ENCODE assay signal across 27 cellular contexts in genomic region chr12:105504286-105504685, GRCh38.
A peak's percentile ranks its signal among the peaks of the same experiment; 100 is the strongest.
DNase-seq lines count a peak whose midpoint lies in the region; ATAC-seq and TF ChIP-seq lines count a peak whose summit lies in the region.
"Had no signal": no experiment of that assay in that cellular context is flagged by ENCODE, and none has a peak within 500 bp of the region (broad histone marks: within the 10 kb centered on the region; RNA-seq: fewer than 3 reads in every experiment).

No MANE protein-coding gene starts in this region.

- ATAC-seq in GM18519 (IDR thresholded peaks at IDR 0.05; ENCODE audit: low FRiP score, unreplicated experiment): no peak
- ATAC-seq: activated T-cell treated with anti-CD3 and anti-CD28 coated beads, Interleukin-2, amount 50 U/mL, for 72 hours; left lobe of liver; sciatic nerve had no signal

- DNase-seq in ELR (ENCODE audit: low read depth) (peak; percentile 25), H9 (peak; percentile 45), RPMI7951 (ENCODE audit: low read depth) (peak; percentile 19), iPS-NIHi11 (ENCODE audit: low spot score) (peak; percentile 26), DMS153 treated with DMSO at 0.1 percent for 48 hours (lab: John Stamatoyannopoulos, UW; ENCODE audit: unreplicated experiment) (no peak), NCI-H146 treated with DMSO at 0.1 percent for 48 hours (lab: John Stamatoyannopoulos, UW; ENCODE audit: unreplicated experiment) (no peak)
- no peak for DNase-seq in activated CD4-positive, alpha-beta T cell treated with anti-CD3 and anti-CD28 coated beads, Interleukin-2, amount 50 U/mL, for 48 hours
- DNase-seq: activated CD4-positive, CD25-positive, alpha-beta regulatory T cell treated with anti-CD3 and anti-CD28 coated beads, Interleukin-2, amount 50 U/mL, for 72 hours; activated CD8-positive, alpha-beta memory T cell treated with anti-CD3 and anti-CD28 coated beads for 24 hours; activated naive CD4-positive, alpha-beta T cell treated with anti-CD3 and anti-CD28 coated beads, Interleukin-2, amount 50 U/mL, for 16 hours; activated T-cell treated with anti-CD3 and anti-CD28 coated beads, Interleukin-2, amount 50 U/mL, for 72 hours; anterior cingulate cortex; CD8-positive, alpha-beta memory T cell; central memory CD4-positive, alpha-beta T cell; H7; Kasumi-1; midbrain; NCI-H1092; NCI-H2081; NCI-H510A; T1000 had no signal

- no peak overlapping the region for H3K4me3 Mint-ChIP-seq in H9
- H3K4me3 Mint-ChIP-seq: activated T-cell treated with anti-CD3 and anti-CD28 coated beads, Interleukin-2, amount 50 U/mL, for 72 hours; CD8-positive, alpha-beta memory T cell; nephron had no signal

- H3K27me3 ChIP-seq in H9 (ENCODE audit: insufficient read depth, low read length): no peaks in the 10 kb centered on the region
- H3K27me3 ChIP-seq: suprapubic skin, vagina had no signal

- H3K56ac ChIP-seq in H9 (ENCODE audit: insufficient read length, low read depth, low read length): no peak overlapping the region

- H4K20me1 ChIP-seq in H9 (ENCODE audit: control insufficient read depth, insufficient read depth, insufficient read length): no peaks in the 10 kb centered on the region

- no peak overlapping the region for H4K8ac ChIP-seq in H9 (replicated peaks; ENCODE audit: insufficient read length, low read depth, low read length)

- no peak overlapping the region for H4K5ac ChIP-seq in H9 (ENCODE audit: insufficient read length, low read depth, low read length)

- H2BK120ac ChIP-seq in H9 (ENCODE audit: low read depth, low read length, poor library complexity, severe bottlenecking): no peak overlapping the region

- no peak overlapping the region for H3K23ac ChIP-seq in H9 (ENCODE audit: insufficient read length, low read depth, low read length)

- H3K23me2 ChIP-seq in H9 (ENCODE audit: insufficient read length, low read depth, low read length, poor library complexity, severe bottlenecking): no peaks in the 10 kb centered on the region

- H3K4ac ChIP-seq in H9 (ENCODE audit: low read depth, low read length): no peak overlapping the region

- H2AFZ ChIP-seq in H9 (ENCODE audit: low read length): no peak overlapping the region

- no peak overlapping the region for H2AK5ac ChIP-seq in H9 (ENCODE audit: insufficient read length, low read length)

- no peak overlapping the region for H2BK5ac ChIP-seq in H9 (ENCODE audit: insufficient read length, low read length)

- no peaks in the 10 kb centered on the region for H3K9me3 ChIP-seq in H9 (ENCODE audit: control insufficient read depth, low read depth, low read length)
- H3K9me3 ChIP-seq: suprapubic skin, vagina had no signal

- TF ChIP-seq CTCF in H9 (conservative IDR thresholded peaks at IDR 0.05): peak; percentile 59

- H4K91ac ChIP-seq in H9 (ENCODE audit: insufficient read length, low read depth, low read length): no peak overlapping the region

- H2BK15ac ChIP-seq in H9 (ENCODE audit: low read depth, low read length): no peak overlapping the region

- H3K27ac ChIP-seq in H9 (ENCODE audit: insufficient read length, low read depth, low read length): no peak overlapping the region
- H3K27ac ChIP-seq: suprapubic skin, vagina had no signal

- no peaks in the 10 kb centered on the region for H3K36me3 Mint-ChIP-seq in H9 (ENCODE audit: insufficient read depth in 1 of 3, low read depth in 3 of 3)
- H3K36me3 Mint-ChIP-seq: CD8-positive, alpha-beta memory T cell had no signal

- no peaks in the 10 kb centered on the region for H3K79me1 ChIP-seq in H9 (ENCODE audit: insufficient read depth, low read depth, low read length, poor library complexity, severe bottlenecking)

- H3K9me3 Mint-ChIP-seq in H9: no peaks in the 10 kb centered on the region; a peak in 1 of 5 replicates
- H3K9me3 Mint-ChIP-seq: activated T-cell treated with anti-CD3 and anti-CD28 coated beads, Interleukin-2, amount 50 U/mL, for 72 hours; nephron had no signal

- no peak overlapping the region for H3K27ac Mint-ChIP-seq in H9
- H3K27ac Mint-ChIP-seq: activated T-cell treated with anti-CD3 and anti-CD28 coated beads, Interleukin-2, amount 50 U/mL, for 72 hours; CD8-positive, alpha-beta memory T cell; nephron had no signal

- no peak overlapping the region for H3K4me2 ChIP-seq in H9 (ENCODE audit: insufficient read depth, insufficient read length, low read length)

- no peak overlapping the region for H3K18ac ChIP-seq in H9 (ENCODE audit: insufficient read length, low read depth, low read length)

- H3K14ac ChIP-seq in H9 (ENCODE audit: insufficient read depth, low read length): no peak overlapping the region

- peaks cover 5 to 6% of the 10 kb centered on the region in 2 experiments; a peak in 2 of 4 replicates for H3K4me1 Mint-ChIP-seq in H9
- H3K4me1 Mint-ChIP-seq: CD8-positive, alpha-beta memory T cell had no signal

- no peak overlapping the region for H3K9ac ChIP-seq in H9 (ENCODE audit: extremely low read depth, insufficient read length, low read length)

- 0 out of 2 replicates have a peak, but pooled peaks cover 2% of the 10 kb centered on the region for H3K4me1 ChIP-seq in H9 (ENCODE audit: insufficient read depth, low read length)
- H3K4me1 ChIP-seq: suprapubic skin, vagina had no signal

- H2BK20ac ChIP-seq in H9 (ENCODE audit: low read depth, low read length, poor library complexity, severe bottlenecking): no peak overlapping the region

- WGBS in H9 (ENCODE audit: extremely low coverage, insufficient read length, low lambda C conversion rate): no CpG with 5 or more reads among the region's 7 CpGs

- H2BK12ac ChIP-seq in H9 (ENCODE audit: insufficient read length, low read depth, low read length): no peak overlapping the region

- no peaks in the 10 kb centered on the region for H3K79me2 ChIP-seq in H9 (ENCODE audit: insufficient read depth, low read length)

- no peak overlapping the region for H3T11ph ChIP-seq in H9 (ENCODE audit: low read length)

- peaks cover 2% of the 10 kb centered on the region; the same call in 1 of the 2 replicates for H3K27me3 Mint-ChIP-seq in H9 (ENCODE audit: low read depth)

Comparison
In these comparisons a context has a peak if more than half of its experiments do, and no peak if none do; other contexts are left out.
1. DNase-seq: peak in ELR (single experiment), H9 (single experiment), RPMI7951 (single experiment) and iPS-NIHi11 (single experiment); none in activated CD4-positive, alpha-beta T cell treated with anti-CD3 and anti-CD28 coated beads, Interleukin-2, amount 50 U/mL, for 48 hours (0 of 2), DMS153 treated with DMSO at 0.1 percent for 48 hours (single experiment) and NCI-H146 treated with DMSO at 0.1 percent for 48 hours (single experiment).